11 cellular contexts compared by ENCODE assay signal in the genomic region with DNA sequence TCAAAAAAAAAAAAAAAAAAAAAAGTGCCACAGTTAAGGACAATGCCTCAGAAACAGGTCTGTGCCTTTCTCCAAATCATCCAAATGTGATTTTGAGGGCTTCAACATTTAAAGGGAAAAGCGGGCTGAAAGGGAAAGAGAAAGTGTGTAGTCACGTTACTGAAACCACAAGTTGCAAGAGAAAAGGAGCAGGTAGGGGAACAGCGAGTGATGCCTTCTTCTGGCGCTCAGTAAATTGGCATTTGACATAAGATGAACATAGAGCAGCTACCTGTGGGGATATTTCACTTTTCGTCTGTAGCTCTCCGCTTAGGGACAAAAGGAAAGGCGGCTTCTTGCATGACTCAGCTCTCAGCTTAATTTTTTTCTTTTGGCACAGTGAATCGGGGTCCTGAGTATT. TPM values are rescaled to one million over a fixed set of nuclear protein-coding genes. Genes with fewer than 3 reads are reported as not detected.
A peak's percentile ranks its signal among the peaks of the same experiment; 100 is the strongest.
DNase-seq lines count a peak whose midpoint lies in the region; FAIRE-seq and TF ChIP-seq lines count a peak whose summit lies in the region.
"Had no signal": no experiment of that assay in that cellular context is flagged by ENCODE, and none has a peak within 500 bp of the region (broad histone marks: within the 10 kb centered on the region; RNA-seq: fewer than 3 reads in every experiment).

No MANE protein-coding gene starts in this region.

- 90 to 94% methylated on average over 7 to 8 of the region's 8 CpGs for WGBS in endodermal cell (ENCODE audit: insufficient coverage in 1 of 2, insufficient read length in 1 of 2), 2 experiments
- WGBS in sigmoid colon, 2 donors = 47 to 83% methylated on average over 8 of the region's 8 CpGs

- peak; percentile 85 for FAIRE-seq in GM12892 (lab: Jason Lieb, UNC)

- no peaks in the 10 kb centered on the region for H3K36me3 Mint-ChIP-seq in endodermal cell (ENCODE audit: low read depth)

- H3K4me1 ChIP-seq in OCI-LY1 (ENCODE audit: insufficient read depth, low read length, severe bottlenecking) (peaks cover 9% of the 10 kb centered on the region), endodermal cell (ENCODE audit: control insufficient read depth, insufficient read depth, low read length) (no peaks in the 10 kb centered on the region), sigmoid colon (no peaks in the 10 kb centered on the region)
- H3K4me1 ChIP-seq: right atrium auricular region had no signal

- H3K9me3 Mint-ChIP-seq in endodermal cell = no peaks in the 10 kb centered on the region

- H3K9me2 ChIP-seq in OCI-LY1 (ENCODE audit: low read depth, low read length) = no peaks in the 10 kb centered on the region

- H4K20me1 ChIP-seq in OCI-LY1 (ENCODE audit: insufficient read depth, low read length) = no peaks in the 10 kb centered on the region

- no peaks in the 10 kb centered on the region for H3K36me3 ChIP-seq in OCI-LY1 (ENCODE audit: insufficient read depth, low read length)
- H3K36me3 ChIP-seq in endodermal cell (ENCODE audit: control insufficient read depth, insufficient read depth, low read length) = no peaks in the 10 kb centered on the region
- H3K36me3 ChIP-seq in sigmoid colon = no peaks in the 10 kb centered on the region
- H3K36me3 ChIP-seq: right atrium auricular region had no signal

- H3K27ac ChIP-seq in OCI-LY1 (ENCODE audit: low read depth, low read length, poor library complexity, severe bottlenecking) = no peak overlapping the region
- no peak overlapping the region for H3K27ac ChIP-seq in endodermal cell (ENCODE audit: low read depth, low read length)
- no peak overlapping the region for H3K27ac ChIP-seq in sigmoid colon
- H3K27ac ChIP-seq: right atrium auricular region had no signal

- intact Hi-C loops in sigmoid colon (cut with DNase I) = no loop called here

- no peaks in the 10 kb centered on the region for H3K9me3 ChIP-seq in OCI-LY1 (ENCODE audit: low read length)
- no peaks in the 10 kb centered on the region for H3K9me3 ChIP-seq in endodermal cell (ENCODE audit: control insufficient read depth, low read length)
- peaks cover 0 to 4% (median 0%) of the 10 kb centered on the region in 4 donors for H3K9me3 ChIP-seq in sigmoid colon
- H3K9me3 ChIP-seq: right atrium auricular region had no signal

- TF ChIP-seq EP300 in sigmoid colon (IDR thresholded peaks at IDR 0.05) = no peak

- H3K4me3 ChIP-seq in OCI-LY1 (ENCODE audit: low read depth, low read length, poor library complexity, severe bottlenecking) (peak overlapping the region; percentile 21), endodermal cell (ENCODE audit: low read length) (no peak overlapping the region), sigmoid colon (no peak overlapping the region)
- H3K4me3 ChIP-seq: right atrium auricular region had no signal

- no peaks in the 10 kb centered on the region for H3K79me2 ChIP-seq in OCI-LY1 (ENCODE audit: insufficient read depth, low read length)

- no peak for TF ChIP-seq POLR2A in GM12892 (IDR thresholded peaks at IDR 0.05; ENCODE audit: low read depth, low read length)
- TF ChIP-seq POLR2A in sigmoid colon (IDR thresholded peaks at IDR 0.05) = no peak

- H3K4me1 Mint-ChIP-seq in endodermal cell = no peaks in the 10 kb centered on the region

- peak overlapping the region; percentile 36 for H3K27ac Mint-ChIP-seq in endodermal cell

- no peaks in the 10 kb centered on the region for H3K27me3 Mint-ChIP-seq in endodermal cell (ENCODE audit: insufficient read depth)

- H3K27me3 ChIP-seq in OCI-LY1 (ENCODE audit: insufficient read depth, low read length) = no peaks in the 10 kb centered on the region
- no peaks in the 10 kb centered on the region for H3K27me3 ChIP-seq in endodermal cell (ENCODE audit: control insufficient read depth, insufficient read depth, low read length, poor library complexity, severe bottlenecking)
- no peaks in the 10 kb centered on the region for H3K27me3 ChIP-seq in sigmoid colon
- H3K27me3 ChIP-seq: right atrium auricular region had no signal

- H3K9ac ChIP-seq in OCI-LY1 (ENCODE audit: low read length) = no peak overlapping the region; the same call in 1 of the 2 replicates
- no peak overlapping the region for H3K9ac ChIP-seq in endodermal cell (ENCODE audit: extremely low read depth, low read length, poor library complexity, severe bottlenecking)

- TF ChIP-seq CTCF in OCI-LY1 (IDR thresholded peaks at IDR 0.05; ENCODE audit: low read length) = no peak
- TF ChIP-seq CTCF in endodermal cell (conservative IDR thresholded peaks at IDR 0.05) = no peak
- no peak for TF ChIP-seq CTCF in sigmoid colon (IDR thresholded peaks at IDR 0.05)

- H2AFZ ChIP-seq in OCI-LY1 (ENCODE audit: low read length) = no peak overlapping the region

- H3K4me2 ChIP-seq in OCI-LY1 (ENCODE audit: low read length) = peak overlapping the region; percentile 62

- no peaks in the 10 kb centered on the region for H3F3A ChIP-seq in OCI-LY1 (ENCODE audit: insufficient read depth, low read length)

- peak; percentile 32 for DNase-seq in CD1c-positive myeloid dendritic cell (ENCODE audit: extremely low spot score)
- no peak for DNase-seq in GM12892 (ENCODE audit: insufficient read length)
- no peak for DNase-seq in endodermal cell
- no peak for DNase-seq in SHP77 treated with DMSO at 0.1 percent for 48 hours (lab: John Stamatoyannopoulos, UW)
- no peak for DNase-seq in sigmoid colon
- no peak for DNase-seq in COLO668 (lab: John Stamatoyannopoulos, UW; ENCODE audit: unreplicated experiment)
- DNase-seq in NCI-H2171 treated with DMSO at 0.1 percent for 48 hours (lab: John Stamatoyannopoulos, UW) = no peak
- DNase-seq: DMS153 had no signal

- H3K4me3 Mint-ChIP-seq in endodermal cell = no peak overlapping the region

RNA-seq across cellular contexts. Expression of a gene that starts 11.1 kb away (rescaled TPM):
- polyA plus RNA-seq in GM12892 (2012; ENCODE audit: missing spikeins) = not detected
- total RNA-seq in endodermal cell = not detected
- polyA plus RNA-seq in endodermal cell (2013, experiment 1 of 2) = not detected
- not detected for polyA plus RNA-seq in endodermal cell (2013, experiment 2 of 2)
- total RNA-seq in sigmoid colon = under 1 TPM in 1 of 4 donors, not detected in 3; 0.33 TPM
- polyA plus RNA-seq in sigmoid colon = not detected
- total RNA-seq: mucosa of gallbladder, right atrium auricular region had no signal

RNA-seq across cellular contexts. Expression of a gene that starts 14.2 kb away (rescaled TPM):
- 18.7 TPM for polyA plus RNA-seq in GM12892 (2012; ENCODE audit: missing spikeins)
- 10 to 100 TPM; 44.2 to 48.5 TPM for total RNA-seq in endodermal cell
- 66.9 TPM for polyA plus RNA-seq in endodermal cell (2013, experiment 1 of 2)
- polyA plus RNA-seq in endodermal cell (2013, experiment 2 of 2) = 60.5 TPM
- 10 to 100 TPM; 12.5 to 18.8 (median 17.3) TPM for total RNA-seq in sigmoid colon
- 10 to 100 TPM in 2 of 3 donors, 1 to 10 TPM in 1; 8.6 to 15.5 (median 10.2) TPM for polyA plus RNA-seq in sigmoid colon

RNA-seq across cellular contexts. Expression of a gene that starts 24.1 kb away (rescaled TPM):
- 1.0 TPM for polyA plus RNA-seq in GM12892 (2012; ENCODE audit: missing spikeins)
- total RNA-seq in endodermal cell (1 to 10 TPM; 3.8 to 5.3 TPM), sigmoid colon (1 to 10 TPM in 3 of 4 donors, under 1 TPM in 1; 0.71 to 3.0 (median 1.6) TPM)
- polyA plus RNA-seq in endodermal cell (2013, experiment 1 of 2) = 4.9 TPM
- polyA plus RNA-seq in endodermal cell (2013, experiment 2 of 2) = 3.4 TPM
- under 1 TPM in 1 of 3 donors, not detected in 2; 0.85 TPM for polyA plus RNA-seq in sigmoid colon

RNA-seq across cellular contexts. Expression of a gene that starts 37.9 kb away (rescaled TPM):
- 81.1 TPM for polyA plus RNA-seq in GM12892 (2012; ENCODE audit: missing spikeins)
- total RNA-seq in endodermal cell (10 to 100 TPM; 22.5 to 40.7 TPM), sigmoid colon (10 to 100 TPM; 24.1 to 53.6 (median 37.3) TPM)
- 38.0 TPM for polyA plus RNA-seq in endodermal cell (2013, experiment 1 of 2)
- 36.9 TPM for polyA plus RNA-seq in endodermal cell (2013, experiment 2 of 2)
- 10 to 100 TPM; 40.2 to 57.4 (median 48.6) TPM for polyA plus RNA-seq in sigmoid colon

RNA-seq across cellular contexts. Expression of a gene that starts 40.4 kb away (rescaled TPM):
- polyA plus RNA-seq in GM12892 (2012; ENCODE audit: missing spikeins) = 4.1 TPM
- 10 to 100 TPM in 1 of 2 donors, 1 to 10 TPM in 1; 7.9 to 11.5 TPM for total RNA-seq in endodermal cell
- 11.3 TPM for polyA plus RNA-seq in endodermal cell (2013, experiment 1 of 2)
- 10.2 TPM for polyA plus RNA-seq in endodermal cell (2013, experiment 2 of 2)
- total RNA-seq in sigmoid colon = 10 to 100 TPM; 17.6 to 32.7 (median 22.2) TPM
- 10 to 100 TPM in 2 of 3 donors, 1 to 10 TPM in 1; 9.6 to 15.0 (median 11.6) TPM for polyA plus RNA-seq in sigmoid colon
